1 cellular context compared by ENCODE assay signal in genomic region chr7:142567676-142568075, GRCh38.
TF ChIP-seq lines count a peak whose summit lies in the region.

No MANE protein-coding gene starts in this region.

TF ChIP-seq in H1, 55 proteins besides CTCF, POLR2A, EP300 and RAD21 (continued from another document):
- TF ChIP-seq ZNF274 (IDR thresholded peaks at IDR 0.05; ENCODE audit: borderline replicate concordance, extremely low read depth, low read length), result no peak
- no peak for TF ChIP-seq SIN3A (conservative IDR thresholded peaks at IDR 0.05 in 1 of 2, IDR thresholded peaks at IDR 0.05 in 1 of 2; ENCODE audit: low read depth in 1 of 2, low read length in 2 of 2)
- no peak for TF ChIP-seq ATF3 (IDR thresholded peaks at IDR 0.05; ENCODE audit: insufficient read depth, low read depth, low read length)
- no peak for TF ChIP-seq CBX8 (IDR thresholded peaks at IDR 0.05; ENCODE audit: borderline replicate concordance, low read depth, low read length)
- no peak for TF ChIP-seq RNF2 (IDR thresholded peaks at IDR 0.05; ENCODE audit: borderline replicate concordance, low read depth, low read length, missing control alignments, poor library complexity, severe bottlenecking)
- no peak for TF ChIP-seq POU5F1 (IDR thresholded peaks at IDR 0.05; ENCODE audit: low read depth, low read length)
- no peak for TF ChIP-seq JUN (IDR thresholded peaks at IDR 0.05; ENCODE audit: low read depth, low read length)
- TF ChIP-seq, protein P1, sequence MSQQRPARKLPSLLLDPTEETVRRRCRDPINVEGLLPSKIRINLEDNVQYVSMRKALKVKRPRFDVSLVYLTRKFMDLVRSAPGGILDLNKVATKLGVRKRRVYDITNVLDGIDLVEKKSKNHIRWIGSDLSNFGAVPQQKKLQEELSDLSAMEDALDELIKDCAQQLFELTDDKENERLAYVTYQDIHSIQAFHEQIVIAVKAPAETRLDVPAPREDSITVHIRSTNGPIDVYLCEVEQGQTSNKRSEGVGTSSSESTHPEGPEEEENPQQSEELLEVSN (IDR thresholded peaks at IDR 0.05), result no peak
- no peak for TF ChIP-seq GABPA (IDR thresholded peaks at IDR 0.05; ENCODE audit: borderline replicate concordance, insufficient read depth, low read length)
- TF ChIP-seq RBBP5 (IDR thresholded peaks at IDR 0.05; ENCODE audit: borderline replicate concordance, low read depth, low read length), result no peak
- no peak for TF ChIP-seq HDAC6 (IDR thresholded peaks at IDR 0.05; ENCODE audit: low read depth, low read length)
- TF ChIP-seq HDAC2 (IDR thresholded peaks at IDR 0.05; ENCODE audit: borderline replicate concordance in 1 of 2, low read depth in 2 of 2, low read length in 2 of 2), result no peak
- TF ChIP-seq, protein P2, sequence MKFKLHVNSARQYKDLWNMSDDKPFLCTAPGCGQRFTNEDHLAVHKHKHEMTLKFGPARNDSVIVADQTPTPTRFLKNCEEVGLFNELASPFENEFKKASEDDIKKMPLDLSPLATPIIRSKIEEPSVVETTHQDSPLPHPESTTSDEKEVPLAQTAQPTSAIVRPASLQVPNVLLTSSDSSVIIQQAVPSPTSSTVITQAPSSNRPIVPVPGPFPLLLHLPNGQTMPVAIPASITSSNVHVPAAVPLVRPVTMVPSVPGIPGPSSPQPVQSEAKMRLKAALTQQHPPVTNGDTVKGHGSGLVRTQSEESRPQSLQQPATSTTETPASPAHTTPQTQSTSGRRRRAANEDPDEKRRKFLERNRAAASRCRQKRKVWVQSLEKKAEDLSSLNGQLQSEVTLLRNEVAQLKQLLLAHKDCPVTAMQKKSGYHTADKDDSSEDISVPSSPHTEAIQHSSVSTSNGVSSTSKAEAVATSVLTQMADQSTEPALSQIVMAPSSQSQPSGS (IDR thresholded peaks at IDR 0.05; ENCODE audit: low read length), result no peak
- TF ChIP-seq KDM1A (IDR thresholded peaks at IDR 0.05; ENCODE audit: borderline replicate concordance, low read length), result no peak
